In the genomic region with DNA sequence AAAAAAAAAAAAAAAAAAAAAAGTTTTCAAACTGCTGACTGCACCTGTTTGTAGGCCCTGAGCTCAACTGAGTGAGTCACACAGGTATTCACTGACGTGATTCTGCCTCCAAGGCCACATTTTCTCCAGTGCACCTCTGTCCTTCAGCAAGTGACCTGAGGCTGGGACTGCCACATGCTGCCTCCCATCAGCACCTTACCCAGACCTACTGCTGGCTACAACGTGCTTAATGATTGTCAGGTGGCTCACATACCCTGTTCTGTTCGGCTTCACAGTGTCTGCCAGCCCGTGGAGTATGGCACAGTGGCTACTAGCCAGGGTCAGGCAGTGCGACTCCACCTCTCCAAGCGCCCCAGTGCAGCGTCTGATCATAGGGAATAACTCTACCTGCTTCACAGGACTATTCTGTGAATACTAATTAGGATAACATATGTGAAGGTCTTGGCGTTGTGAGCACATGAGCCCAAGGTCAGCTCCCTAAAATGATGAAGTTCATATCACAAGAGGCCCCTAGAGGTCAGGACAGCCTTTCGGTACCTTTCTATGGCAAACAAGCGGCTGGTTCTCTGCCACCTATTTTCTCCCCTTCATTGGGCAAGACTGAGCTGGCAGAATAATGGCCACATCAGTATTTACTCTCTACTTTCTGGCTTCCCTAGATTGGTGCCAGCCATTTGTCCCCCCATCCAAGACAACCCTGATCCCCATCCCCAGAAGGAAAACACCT, we compare ENCODE assay signal across 1 cellular context.
TF ChIP-seq lines count a peak whose summit lies in the region.

No MANE protein-coding gene starts in this region.

TF ChIP-seq in IMR-90, 13 proteins besides CTCF, POLR2A, EP300 and RAD21 (continued from another document):
- TF ChIP-seq, protein P1, sequence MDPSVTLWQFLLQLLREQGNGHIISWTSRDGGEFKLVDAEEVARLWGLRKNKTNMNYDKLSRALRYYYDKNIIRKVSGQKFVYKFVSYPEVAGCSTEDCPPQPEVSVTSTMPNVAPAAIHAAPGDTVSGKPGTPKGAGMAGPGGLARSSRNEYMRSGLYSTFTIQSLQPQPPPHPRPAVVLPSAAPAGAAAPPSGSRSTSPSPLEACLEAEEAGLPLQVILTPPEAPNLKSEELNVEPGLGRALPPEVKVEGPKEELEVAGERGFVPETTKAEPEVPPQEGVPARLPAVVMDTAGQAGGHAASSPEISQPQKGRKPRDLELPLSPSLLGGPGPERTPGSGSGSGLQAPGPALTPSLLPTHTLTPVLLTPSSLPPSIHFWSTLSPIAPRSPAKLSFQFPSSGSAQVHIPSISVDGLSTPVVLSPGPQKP (IDR thresholded peaks at IDR 0.05; ENCODE audit: borderline replicate concordance, low read depth, low read length) = no peak
